1 cellular context compared by ENCODE assay signal in genomic region chr19:45501730-45502014, GRCh38.
TF ChIP-seq lines count a peak whose summit lies in the region.

No MANE protein-coding gene starts in this region.

TF ChIP-seq in K562, 482 proteins besides CTCF, POLR2A, EP300 and RAD21:
- TF ChIP-seq ZNF76 (CRISPR knock-in tag; IDR thresholded peaks at IDR 0.05; ENCODE audit: borderline replicate concordance) (peak; percentile 30; the same call in 1 of the 2 replicates), SMAD4 (CRISPR knock-in tag; conservative IDR thresholded peaks at IDR 0.05) (0 out of 2 replicates have a peak, but pooled peaks have one; percentile 17), FOS (IDR thresholded peaks at IDR 0.05; ENCODE audit: extremely low read depth, insufficient read length) (peak; percentile 65), RNF2 (IDR thresholded peaks at IDR 0.05) (no peak), MIER1 (IDR thresholded peaks at IDR 0.05; ENCODE audit: low read depth) (no peak), ASH1L (IDR thresholded peaks at IDR 0.05; ENCODE audit: borderline replicate concordance, low read depth, partially characterized antibody) (peak; percentile 20), ATF3 (IDR thresholded peaks at IDR 0.05) (peak; percentile 62), ATF3 (CRISPR knock-in tag; conservative IDR thresholded peaks at IDR 0.05) (no peak), USF2 (CRISPR knock-in tag; IDR thresholded peaks at IDR 0.05) (peak; percentile 97), WHSC1 (IDR thresholded peaks at IDR 0.05; ENCODE audit: low read length) (no peak), RBM25 (IDR thresholded peaks at IDR 0.05; ENCODE audit: low read depth, low read length, severe bottlenecking) (peak; percentile 56), RAD51 (IDR thresholded peaks at IDR 0.05; ENCODE audit: borderline replicate concordance, low read depth) (peak; percentile 89), NFYB (IDR thresholded peaks at IDR 0.05; ENCODE audit: extremely low read depth, insufficient read length) (peak; percentile 85), USF1 (CRISPR knock-in tag; IDR thresholded peaks at IDR 0.05) (peak; percentile 98), CBFA2T2 (conservative IDR thresholded peaks at IDR 0.05) (peak; percentile 21; the same call in 1 of the 2 replicates)
- TF ChIP-seq, protein P1, sequence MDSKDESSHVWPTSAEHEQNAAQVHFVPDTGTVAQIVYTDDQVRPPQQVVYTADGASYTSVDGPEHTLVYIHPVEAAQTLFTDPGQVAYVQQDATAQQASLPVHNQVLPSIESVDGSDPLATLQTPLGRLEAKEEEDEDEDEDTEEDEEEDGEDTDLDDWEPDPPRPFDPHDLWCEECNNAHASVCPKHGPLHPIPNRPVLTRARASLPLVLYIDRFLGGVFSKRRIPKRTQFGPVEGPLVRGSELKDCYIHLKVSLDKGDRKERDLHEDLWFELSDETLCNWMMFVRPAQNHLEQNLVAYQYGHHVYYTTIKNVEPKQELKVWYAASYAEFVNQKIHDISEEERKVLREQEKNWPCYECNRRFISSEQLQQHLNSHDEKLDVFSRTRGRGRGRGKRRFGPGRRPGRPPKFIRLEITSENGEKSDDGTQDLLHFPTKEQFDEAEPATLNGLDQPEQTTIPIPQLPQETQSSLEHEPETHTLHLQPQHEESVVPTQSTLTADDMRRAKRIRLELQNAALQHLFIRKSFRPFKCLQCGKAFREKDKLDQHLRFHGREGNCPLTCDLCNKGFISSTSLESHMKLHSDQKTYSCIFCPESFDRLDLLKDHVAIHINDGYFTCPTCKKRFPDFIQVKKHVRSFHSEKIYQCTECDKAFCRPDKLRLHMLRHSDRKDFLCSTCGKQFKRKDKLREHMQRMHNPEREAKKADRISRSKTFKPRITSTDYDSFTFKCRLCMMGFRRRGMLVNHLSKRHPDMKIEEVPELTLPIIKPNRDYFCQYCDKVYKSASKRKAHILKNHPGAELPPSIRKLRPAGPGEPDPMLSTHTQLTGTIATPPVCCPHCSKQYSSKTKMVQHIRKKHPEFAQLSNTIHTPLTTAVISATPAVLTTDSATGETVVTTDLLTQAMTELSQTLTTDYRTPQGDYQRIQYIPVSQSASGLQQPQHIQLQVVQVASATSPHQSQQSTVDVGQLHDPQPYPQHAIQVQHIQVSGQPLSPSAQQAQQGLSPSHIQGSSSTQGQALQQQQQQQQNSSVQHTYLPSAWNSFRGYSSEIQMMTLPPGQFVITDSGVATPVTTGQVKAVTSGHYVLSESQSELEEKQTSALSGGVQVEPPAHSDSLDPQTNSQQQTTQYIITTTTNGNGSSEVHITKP (IDR thresholded peaks at IDR 0.05; ENCODE audit: partially characterized antibody): no peak
- TF ChIP-seq, protein P2, sequence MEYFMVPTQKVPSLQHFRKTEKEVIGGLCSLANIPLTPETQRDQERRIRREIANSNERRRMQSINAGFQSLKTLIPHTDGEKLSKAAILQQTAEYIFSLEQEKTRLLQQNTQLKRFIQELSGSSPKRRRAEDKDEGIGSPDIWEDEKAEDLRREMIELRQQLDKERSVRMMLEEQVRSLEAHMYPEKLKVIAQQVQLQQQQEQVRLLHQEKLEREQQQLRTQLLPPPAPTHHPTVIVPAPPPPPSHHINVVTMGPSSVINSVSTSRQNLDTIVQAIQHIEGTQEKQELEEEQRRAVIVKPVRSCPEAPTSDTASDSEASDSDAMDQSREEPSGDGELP (CRISPR knock-in tag; IDR thresholded peaks at IDR 0.05; ENCODE audit: borderline replicate concordance): 0 out of 2 replicates have a peak, but pooled peaks have one; percentile 24
TF ChIP-seq in K562: peak in this region for 12.
